30 cellular contexts compared by ENCODE assay signal in the genomic region with DNA sequence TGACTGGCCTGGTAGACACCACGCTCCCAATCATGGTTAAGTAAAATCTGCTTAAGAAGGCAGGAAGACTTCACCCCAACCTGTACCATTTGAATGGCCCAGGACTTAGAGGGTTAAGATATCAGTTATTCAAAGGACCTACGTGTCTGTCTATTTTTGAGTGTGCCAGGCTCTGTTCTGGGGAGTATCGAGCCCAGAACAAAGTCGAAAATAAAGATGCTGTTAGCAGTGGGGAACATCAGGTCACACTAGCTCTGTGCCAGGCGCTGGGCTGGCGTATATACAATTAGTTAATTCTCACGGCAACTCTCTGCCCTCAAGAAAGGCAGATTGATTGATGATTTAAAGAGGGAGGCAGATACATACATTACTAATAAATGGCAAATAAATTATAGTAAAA. TPM values are rescaled to one million over a fixed set of nuclear protein-coding genes. Genes with fewer than 3 reads are reported as not detected.
"Had no signal": no experiment of that assay in that cellular context is flagged by ENCODE, and none has a peak within 500 bp of the region (broad histone marks: within the 10 kb centered on the region; RNA-seq: fewer than 3 reads in every experiment).

No MANE protein-coding gene starts in this region.

- H3K27me3 ChIP-seq: neural progenitor cell, ovary, right lobe of liver, suprapubic skin, testis, tibial artery, transverse colon, upper lobe of right lung, uterus had no signal

- H3K4me1 ChIP-seq: neural progenitor cell, parathyroid adenoma, psoas muscle, right lobe of liver, spleen, suprapubic skin, testis, tibial artery, transverse colon, upper lobe of right lung, uterus had no signal

- H3K4me3 ChIP-seq: neural progenitor cell, ovary, psoas muscle, right lobe of liver, skin epidermis, smooth muscle cell, spleen, suprapubic skin, testis, tibial artery, transverse colon, upper lobe of right lung, uterus had no signal

- DNase-seq: naive thymus-derived CD4-positive, alpha-beta T cell; natural killer cell; occipital lobe; ovary; psoas muscle; right lobe of liver; spleen; stimulated activated CD4-positive, alpha-beta T cell treated with anti-CD3 and anti-CD28 coated beads, Interleukin-12 subunit alpha, Interleukin-12 subunit beta, amount 100 ng/mL, for 4 hours; stimulated activated CD4-positive, alpha-beta T cell treated with anti-CD3 and anti-CD28 coated beads, Interleukin-1b, Interleukin-23, amount 100 ng/mL, for 48 hours; stimulated activated CD4-positive, alpha-beta T cell treated with anti-CD3 and anti-CD28 coated beads, Interleukin-4, amount 100 ng/mL, for 1 hour; stimulated activated CD4-positive, alpha-beta T cell treated with anti-CD3 and anti-CD28 coated beads, Interleukin-4, amount 100 ng/mL, for 4 hours; stimulated activated CD8-positive, alpha-beta memory T cell treated with anti-CD3 and anti-CD28 coated beads, Interleukin-4, amount 100 ng/mL, for 48 hours; stimulated activated naive CD4-positive, alpha-beta T cell; stimulated activated naive CD8-positive, alpha-beta T cell treated with anti-CD3 and anti-CD28 coated beads, Interleukin-15, amount 100 ng/mL, for 72 hours; stimulated activated naive CD8-positive, alpha-beta T cell treated with anti-CD3 and anti-CD28 coated beads, Interleukin-15, Interleukin-2, amounts not matched to agents 100 U/mL and 50 U/mL, for 24 hours; substantia nigra; testis; tibial artery; transverse colon; upper lobe of right lung; uterus had no signal

- H3K36me3 ChIP-seq: neural progenitor cell, ovary, right lobe of liver, spleen, suprapubic skin, tibial artery, transverse colon, upper lobe of right lung, uterus had no signal

- H3K4me1 Mint-ChIP-seq: naive thymus-derived CD4-positive, alpha-beta T cell; natural killer cell; nephron; neural progenitor cell; stimulated activated memory B cell treated with anti-CD40 and anti-IgM and Interleukin-4, amounts not matched to agents 10 μg/mL and 1 μg/mL and 100 μg/mL, for 72 hours; stimulated activated naive CD8-positive, alpha-beta T cell treated with anti-CD3 and anti-CD28 coated beads, Interleukin-15, amount 100 ng/mL, for 72 hours had no signal

- H3K27ac Mint-ChIP-seq: naive thymus-derived CD4-positive, alpha-beta T cell; natural killer cell; nephron; neural progenitor cell; progenitor cell of endocrine pancreas; stimulated activated memory B cell treated with anti-CD40 and anti-IgM and Interleukin-4, amounts not matched to agents 10 μg/mL and 1 μg/mL and 100 μg/mL, for 72 hours; type B pancreatic cell had no signal

- H2AFZ ChIP-seq: neural progenitor cell, parathyroid adenoma had no signal

- H3K27ac ChIP-seq: neural progenitor cell, ovary, parathyroid adenoma, psoas muscle, right lobe of liver, skin epidermis, spleen, suprapubic skin, testis, tibial artery, transverse colon, upper lobe of right lung, uterus had no signal

- ATAC-seq: naive thymus-derived CD4-positive, alpha-beta T cell; natural killer cell; psoas muscle; right lobe of liver; stimulated activated memory B cell treated with anti-CD40 and anti-IgM and Interleukin-4, amounts not matched to agents 10 μg/mL and 1 μg/mL and 100 μg/mL, for 72 hours; stimulated activated naive CD8-positive, alpha-beta T cell treated with anti-CD3 and anti-CD28 coated beads, Interleukin-15, amount 100 ng/mL, for 72 hours; stimulated activated naive CD8-positive, alpha-beta T cell treated with anti-CD3 and anti-CD28 coated beads, Interleukin-15, Interleukin-2, amounts not matched to agents 100 U/mL and 50 U/mL, for 24 hours; upper lobe of right lung had no signal

- H3K9me3 ChIP-seq: ovary, psoas muscle, right lobe of liver, spleen, suprapubic skin, testis, tibial artery, transverse colon, upper lobe of right lung, uterus had no signal

- H3K36me3 Mint-ChIP-seq: naive thymus-derived CD4-positive, alpha-beta T cell; natural killer cell; neural progenitor cell; stimulated activated memory B cell treated with anti-CD40 and anti-IgM and Interleukin-4, amounts not matched to agents 10 μg/mL and 1 μg/mL and 100 μg/mL, for 72 hours; type B pancreatic cell had no signal

- H3K79me2 ChIP-seq: parathyroid adenoma had no signal

- H3K4me2 ChIP-seq: neural progenitor cell, smooth muscle cell had no signal

- H3K9me3 Mint-ChIP-seq: natural killer cell; nephron; neural progenitor cell; stimulated activated memory B cell treated with anti-CD40 and anti-IgM and Interleukin-4, amounts not matched to agents 10 μg/mL and 1 μg/mL and 100 μg/mL, for 72 hours; stimulated activated naive CD8-positive, alpha-beta T cell treated with anti-CD3 and anti-CD28 coated beads, Interleukin-15, amount 100 ng/mL, for 72 hours; type B pancreatic cell had no signal

- H3K4me3 Mint-ChIP-seq: naive thymus-derived CD4-positive, alpha-beta T cell; natural killer cell; nephron; neural progenitor cell; stimulated activated memory B cell treated with anti-CD40 and anti-IgM and Interleukin-4, amounts not matched to agents 10 μg/mL and 1 μg/mL and 100 μg/mL, for 72 hours; stimulated activated naive CD8-positive, alpha-beta T cell treated with anti-CD3 and anti-CD28 coated beads, Interleukin-15, amount 100 ng/mL, for 72 hours; type B pancreatic cell had no signal

RNA-seq across cellular contexts. Expression of a gene that starts 40.5 kb away (rescaled TPM):
- polyA plus RNA-seq: naive thymus-derived CD4-positive, alpha-beta T cell had no signal
